17 cellular contexts compared by ENCODE assay signal in the genomic region with DNA sequence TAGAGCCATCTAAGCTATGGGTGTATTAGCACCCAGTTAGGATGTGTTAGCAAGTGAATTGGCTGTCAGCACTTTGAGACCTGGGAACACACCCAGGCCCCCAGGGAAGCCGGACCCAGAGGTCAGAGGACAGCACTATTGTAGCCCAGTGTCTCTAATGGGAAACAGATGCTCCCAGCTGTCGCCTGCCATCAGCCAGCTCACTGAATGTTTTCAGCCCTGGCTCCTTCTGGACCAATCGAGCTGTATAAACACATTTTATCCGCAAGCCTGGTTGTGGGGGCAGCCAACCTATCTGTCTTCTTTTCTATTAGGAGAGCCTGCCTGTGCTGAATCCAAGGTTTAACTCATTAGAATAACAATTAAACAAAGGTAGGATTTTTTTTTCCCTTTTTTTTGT. TPM values are rescaled to one million over a fixed set of nuclear protein-coding genes. Genes with fewer than 3 reads are reported as not detected.
DNase-seq lines count a peak whose midpoint lies in the region; ATAC-seq and TF ChIP-seq lines count a peak whose summit lies in the region.
"Had no signal": no experiment of that assay in that cellular context is flagged by ENCODE, and none has a peak within 500 bp of the region (broad histone marks: within the 10 kb centered on the region; RNA-seq: fewer than 3 reads in every experiment).

No MANE protein-coding gene starts in this region.

- H3K9me3 ChIP-seq in SJCRH30 (replicated peaks) (no peaks in the 10 kb centered on the region), heart right ventricle (peaks cover 0 to 7% (median 0%) of the 10 kb centered on the region in 11 donors), ovary (no peaks in the 10 kb centered on the region)
- H3K9me3 ChIP-seq: BLaER1 treated with 17β-estradiol and CSF1 and Interleukin-3, amounts not matched to agents 10 nM and 100 nM had no signal

- ATAC-seq in heart right ventricle (peak; percentile 68 to 89 (median 82)), HG03159 (IDR thresholded peaks at IDR 0.05; ENCODE audit: unreplicated experiment) (no peak), GM19397 (IDR thresholded peaks at IDR 0.05; ENCODE audit: unreplicated experiment) (no peak)
- no peak for ATAC-seq in stimulated activated naive CD8-positive, alpha-beta T cell treated with anti-CD3 and anti-CD28 coated beads, Interleukin-15, Interleukin-2, amounts not matched to agents 100 U/mL and 50 U/mL, for 24 hours
- ATAC-seq: K562, T-helper 17 cell had no signal

- peaks cover 16% of the 10 kb centered on the region for H3K4me1 ChIP-seq in SJCRH30
- peaks cover 0 to 32% (median 7%) of the 10 kb centered on the region in 9 donors for H3K4me1 ChIP-seq in heart right ventricle
- H3K4me1 ChIP-seq in ovary (ENCODE audit: insufficient read depth) = peaks cover 7% of the 10 kb centered on the region

- H3K4me3 ChIP-seq in SJCRH30 = peak overlapping the region; percentile 25
- H3K4me3 ChIP-seq in heart right ventricle = no peak overlapping the region
- no peak overlapping the region for H3K4me3 ChIP-seq in ovary
- H3K4me3 ChIP-seq: BLaER1 treated with 17β-estradiol and CSF1 and Interleukin-3, amounts not matched to agents 10 nM and 100 nM; K562; PC-9 had no signal

- DNase-seq in GM04504 (ENCODE audit: low read depth) (peak; percentile 23), SJCRH30 (peak; percentile 92 to 96), heart right ventricle (peak; percentile 55 to 57), ovary (peak in 4 of 5 donors; percentile 29 to 64 (median 43)), ureter (ENCODE audit: low spot score) (no peak)
- no peak for DNase-seq in stimulated activated naive CD8-positive, alpha-beta T cell treated with anti-CD3 and anti-CD28 coated beads, Interleukin-15, Interleukin-2, amounts not matched to agents 100 U/mL and 50 U/mL, for 24 hours
- DNase-seq: activated CD4-positive, alpha-beta T cell treated with anti-CD3 and anti-CD28 coated beads, Interleukin-2, amount 50 U/mL, for 1 hour; activated gamma-delta T cell; NCI-H2081 treated with DMSO at 0.1 percent for 48 hours; PC-9; stimulated activated CD4-positive, alpha-beta T cell treated with anti-CD3 and anti-CD28 coated beads, Interleukin-2, amount 100 ng/mL, for 24 hours; stimulated activated naive CD4-positive, alpha-beta T cell; T-helper 17 cell had no signal

- no peaks in the 10 kb centered on the region for H3K27me3 ChIP-seq in SJCRH30
- peaks cover 0 to 13% (median 6%) of the 10 kb centered on the region in 7 donors for H3K27me3 ChIP-seq in heart right ventricle
- no peaks in the 10 kb centered on the region for H3K27me3 ChIP-seq in ovary
- H3K27me3 ChIP-seq: BLaER1 treated with 17β-estradiol and CSF1 and Interleukin-3, amounts not matched to agents 10 nM and 100 nM had no signal

- TF ChIP-seq CTCF in heart right ventricle (IDR thresholded peaks at IDR 0.05) (no peak), ovary (IDR thresholded peaks at IDR 0.05) (no peak)

- H3K36me3 ChIP-seq in SJCRH30 (no peaks in the 10 kb centered on the region), heart right ventricle (no peaks in the 10 kb centered on the region), ovary (no peaks in the 10 kb centered on the region)
- H3K36me3 ChIP-seq: BLaER1 treated with 17β-estradiol and CSF1 and Interleukin-3, amounts not matched to agents 10 nM and 100 nM had no signal

- no peak for TF ChIP-seq POLR2A in ovary (IDR thresholded peaks at IDR 0.05)

- intact Hi-C loops in heart right ventricle (cut with DNase I) = no loop called here
- intact Hi-C loops in ovary (cut with DNase I) = no loop called here

- H3K27ac ChIP-seq in SJCRH30 (peak overlapping the region; percentile 49), heart right ventricle (peak overlapping the region in 1 of 10 donors; percentile 44), ovary (peak overlapping the region in 1 of 2 donors; percentile 29)
- H3K27ac ChIP-seq: BLaER1 treated with 17β-estradiol and CSF1 and Interleukin-3, amounts not matched to agents 10 nM and 100 nM; PC-9 had no signal

- no peak for TF ChIP-seq EP300 in ovary (IDR thresholded peaks at IDR 0.05)

- 22 to 24% methylated on average over 4 of the region's 4 CpGs for WGBS in heart right ventricle, 2 donors
- 2 to 4% (median 2%) methylated on average over 4 of the region's 4 CpGs for WGBS in ovary, 3 donors

RNA-seq across cellular contexts. Expression of a gene that starts 10.8 kb away (rescaled TPM):
- total RNA-seq in SJCRH30 (2014; rRNA removed; shearing (Covaris generic)) = 7.1 and 7.2 TPM in 2 replicates
- total RNA-seq in heart right ventricle (1 to 10 TPM; 4.6 to 8.5 (median 6.0) TPM), ovary (10 to 100 TPM; 11.6 to 16.5 (median 14.8) TPM), ureter (24.0 TPM)
- polyA plus RNA-seq in heart right ventricle (1 to 10 TPM; 2.1 to 3.7 TPM), ovary (10 to 100 TPM in 1 of 2 donors, 1 to 10 TPM in 1; 6.4 to 10.1 TPM)

Comparison
In these comparisons a context has a peak if more than half of its experiments do, and no peak if none do; other contexts are left out.
1. DNase-seq: peak in GM04504 (single experiment), SJCRH30 (2 of 2), heart right ventricle (2 of 2) and ovary (4 of 5); none in ureter (single experiment) and stimulated activated naive CD8-positive, alpha-beta T cell treated with anti-CD3 and anti-CD28 coated beads, Interleukin-15, Interleukin-2, amounts not matched to agents 100 U/mL and 50 U/mL, for 24 hours (single experiment).
2. ATAC-seq: peak in heart right ventricle (8 of 8); none in stimulated activated naive CD8-positive, alpha-beta T cell treated with anti-CD3 and anti-CD28 coated beads, Interleukin-15, Interleukin-2, amounts not matched to agents 100 U/mL and 50 U/mL, for 24 hours (single experiment), HG03159 (single experiment) and GM19397 (single experiment).